Comparison of ENCODE assay signal across 9 cellular contexts in the genomic region with DNA sequence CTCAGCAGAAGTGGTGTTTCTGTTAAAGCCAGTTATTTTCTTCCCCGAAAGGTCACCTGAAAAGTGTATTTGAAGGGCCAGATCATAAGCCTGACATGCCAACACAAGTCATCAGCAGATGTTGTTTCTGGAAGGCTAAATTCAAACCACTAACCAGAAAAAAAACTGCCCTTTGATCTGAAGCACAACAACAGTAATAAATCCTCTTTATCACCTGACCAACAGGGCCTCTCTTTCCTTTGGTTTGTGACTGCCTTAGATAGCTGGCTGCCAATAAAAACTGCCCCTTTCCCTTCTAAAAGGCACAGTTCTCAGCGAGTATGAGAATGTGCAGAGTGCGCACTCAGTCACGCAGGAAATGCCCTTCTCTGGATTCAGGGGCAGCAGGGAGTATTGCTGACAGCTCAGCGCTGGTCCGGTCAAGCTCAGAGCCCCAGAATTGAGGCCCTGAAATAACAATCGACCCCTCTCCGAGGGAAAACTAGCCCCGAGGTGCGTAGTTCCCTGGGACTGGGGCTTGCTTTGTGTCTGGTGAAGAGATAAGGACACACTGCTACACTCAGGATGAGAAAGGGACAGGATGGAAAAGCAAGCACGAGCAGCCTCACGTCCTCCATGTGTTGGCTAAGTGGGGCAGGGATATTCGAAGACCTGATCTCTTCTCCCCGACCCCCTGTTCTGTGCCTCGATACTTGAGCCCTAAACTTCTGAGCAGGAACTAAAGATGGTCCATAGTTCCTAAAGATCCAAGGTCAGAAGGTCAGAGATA.
A peak's percentile ranks its signal among the peaks of the same experiment; 100 is the strongest.
DNase-seq lines count a peak whose midpoint lies in the region; ATAC-seq, FAIRE-seq and TF ChIP-seq lines count a peak whose summit lies in the region.
"Had no signal": no experiment of that assay in that cellular context is flagged by ENCODE, and none has a peak within 500 bp of the region (broad histone marks: within the 10 kb centered on the region; RNA-seq: fewer than 3 reads in every experiment).

No MANE protein-coding gene starts in this region.

- H3K4me1 ChIP-seq in endothelial cell of umbilical vein (ENCODE audit: control insufficient read depth, extremely low read depth, insufficient read depth, low read length) (no peaks in the 10 kb centered on the region), mesodermal cell (ENCODE audit: control insufficient read depth, insufficient read depth, low read length, poor library complexity, severe bottlenecking) (peaks cover 18% of the 10 kb centered on the region), uterus (peaks cover 0 to 3% of the 10 kb centered on the region in 2 donors)

- no peak overlapping the region for H3K4me3 ChIP-seq in endothelial cell of umbilical vein (replicated peaks in 1 of 3; ENCODE audit: insufficient read depth in 1 of 3, low read depth in 1 of 3, low read length in 3 of 3)
- H3K4me3 ChIP-seq in mesodermal cell (ENCODE audit: extremely low read depth, insufficient read depth, low read length, poor library complexity, severe bottlenecking): no peak overlapping the region
- H3K4me3 ChIP-seq in uterus: no peak overlapping the region

- no peak overlapping the region for H3K4me3 Mint-ChIP-seq in activated T-cell treated with anti-CD3 and anti-CD28 coated beads, Interleukin-2, amount 50 U/mL, for 24 hours

- POLR2A ChIA-PET in endothelial cell of umbilical vein (lab: Charles Lee): no interaction called here

- no peak overlapping the region for H3K27ac Mint-ChIP-seq in activated T-cell treated with anti-CD3 and anti-CD28 coated beads, Interleukin-2, amount 50 U/mL, for 24 hours

- H3K4me2 ChIP-seq in endothelial cell of umbilical vein (ENCODE audit: insufficient read depth, low read length): no peak overlapping the region

- dilution Hi-C loops in endothelial cell of umbilical vein (cut with MboI; ENCODE audit: extremely low pct_ligation_motif_present, low sequenced_read_pairs): no loop called here

- no peak overlapping the region for H2AFZ ChIP-seq in endothelial cell of umbilical vein (ENCODE audit: low read depth, low read length)

- no peaks in the 10 kb centered on the region for H4K20me1 ChIP-seq in endothelial cell of umbilical vein (replicated peaks; ENCODE audit: control insufficient read depth, extremely low read depth, insufficient read depth, low read length)

- H3K27me3 ChIP-seq in endothelial cell of umbilical vein (ENCODE audit: control insufficient read depth in 2 of 2, insufficient read depth in 2 of 2, low read length in 2 of 2): no peaks in the 10 kb centered on the region
- no peaks in the 10 kb centered on the region for H3K27me3 ChIP-seq in uterus

- no peaks in the 10 kb centered on the region for H3K9me3 Mint-ChIP-seq in activated T-cell treated with anti-CD3 and anti-CD28 coated beads, Interleukin-2, amount 50 U/mL, for 24 hours

- intact Hi-C loops in endothelial cell of umbilical vein (cut with micrococcal nuclease) (no loop called here), uterus (cut with DNase I; ENCODE audit: low total_unique reads) (no loop called here)

- no peaks in the 10 kb centered on the region for H3K36me3 Mint-ChIP-seq in activated T-cell treated with anti-CD3 and anti-CD28 coated beads, Interleukin-2, amount 50 U/mL, for 24 hours (ENCODE audit: low read depth)

- TF ChIP-seq CTCF in endothelial cell of umbilical vein (IDR thresholded peaks at IDR 0.05; ENCODE audit: extremely low read depth in 1 of 2, insufficient read depth in 1 of 2, low read depth in 1 of 2, low read length in 2 of 2): no peak
- no peak for TF ChIP-seq CTCF in uterus (IDR thresholded peaks at IDR 0.05)

- no peak for FAIRE-seq in endothelial cell of umbilical vein (lab: Jason Lieb, UNC)

- H3K27me3 Mint-ChIP-seq in activated T-cell treated with anti-CD3 and anti-CD28 coated beads, Interleukin-2, amount 50 U/mL, for 24 hours: peaks cover 24% of the 10 kb centered on the region

- no peak overlapping the region for H3K27ac ChIP-seq in endothelial cell of umbilical vein (ENCODE audit: insufficient read depth, low read depth, low read length)
- H3K27ac ChIP-seq in mesodermal cell (ENCODE audit: low read depth, low read length, severe bottlenecking): peak overlapping the region; percentile 71
- H3K27ac ChIP-seq in uterus: peak overlapping the region; percentile 58 to 60

- 81 to 86% methylated on average over 13 to 15 of the region's 15 CpGs for WGBS in mesodermal cell (ENCODE audit: insufficient coverage in 2 of 2), 2 experiments

- CTCF ChIA-PET in endothelial cell of umbilical vein (lab: Charles Lee): interaction anchor here (0.7 kb wide), 1 partner anchor 14 kb away, joined by 3 read pairs; no protein-coding TSS in a partner anchor

- no TSS peak for BruUV-seq in endothelial cell of umbilical vein (replicated peaks; lab: Mats Ljungman, UMichigan)

- H3K9me3 ChIP-seq in endothelial cell of umbilical vein (replicated peaks; ENCODE audit: control insufficient read depth, insufficient read depth, low read length): no peaks in the 10 kb centered on the region
- no peaks in the 10 kb centered on the region for H3K9me3 ChIP-seq in mesodermal cell (ENCODE audit: control insufficient read depth, low read length)
- H3K9me3 ChIP-seq in uterus: no peaks in the 10 kb centered on the region

- H3K79me2 ChIP-seq in endothelial cell of umbilical vein (ENCODE audit: control insufficient read depth, insufficient read depth, low read length): no peaks in the 10 kb centered on the region

- TF ChIP-seq POLR2A in endothelial cell of umbilical vein (IDR thresholded peaks at IDR 0.05; ENCODE audit: low read depth, low read length) (no peak), uterus (IDR thresholded peaks at IDR 0.05) (no peak)

- no peaks in the 10 kb centered on the region for H3K4me1 Mint-ChIP-seq in activated T-cell treated with anti-CD3 and anti-CD28 coated beads, Interleukin-2, amount 50 U/mL, for 24 hours (ENCODE audit: low read depth)

- H3K9me1 ChIP-seq in endothelial cell of umbilical vein (replicated peaks; ENCODE audit: control insufficient read depth, extremely low read depth, insufficient read depth, low read length): no peaks in the 10 kb centered on the region

- ATAC-seq in GM18858 (IDR thresholded peaks at IDR 0.05; ENCODE audit: unreplicated experiment): no peak
- ATAC-seq: activated CD4-positive, CD25-positive, alpha-beta regulatory T cell treated with anti-CD3 and anti-CD28 coated beads, Interleukin-2, amount 50 U/mL, for 24 hours had no signal

- no peak overlapping the region for H3K9ac ChIP-seq in endothelial cell of umbilical vein (replicated peaks; ENCODE audit: extremely low read depth, insufficient read depth, low read length)

- DNase-seq in NCI-H69 (lab: John Stamatoyannopoulos, UW) (peak; percentile 67), endothelial cell of umbilical vein (ENCODE audit: low read depth, low spot score) (peak; percentile 64), uterus (no peak), nucleus accumbens (lab: John Stamatoyannopoulos, UW) (no peak)
- no peak for DNase-seq in activated T-cell treated with anti-CD3 and anti-CD28 coated beads, Interleukin-2, amount 50 U/mL, for 24 hours
- DNase-seq: NCI-H524 had no signal

- H3K36me3 ChIP-seq in endothelial cell of umbilical vein (ENCODE audit: control insufficient read depth in 2 of 2, extremely low read depth in 1 of 2, insufficient read depth in 2 of 2, low read length in 2 of 2): no peaks in the 10 kb centered on the region
- no peaks in the 10 kb centered on the region for H3K36me3 ChIP-seq in mesodermal cell (ENCODE audit: control insufficient read depth, insufficient read depth, low read length)
- H3K36me3 ChIP-seq in uterus: no peaks in the 10 kb centered on the region

TF ChIP-seq in endothelial cell of umbilical vein, 7 proteins besides CTCF, POLR2A, EP300 and RAD21:
- TF ChIP-seq JUN (IDR thresholded peaks at IDR 0.05; ENCODE audit: borderline replicate concordance, insufficient read depth, insufficient read length, low read depth): no peak
- TF ChIP-seq POLR2AphosphoS5 (IDR thresholded peaks at IDR 0.05; ENCODE audit: insufficient read depth, low read depth, low read length): no peak
- no peak for TF ChIP-seq FOS (IDR thresholded peaks at IDR 0.05; ENCODE audit: borderline replicate concordance, insufficient read depth, low read length)
- TF ChIP-seq GATA2 (IDR thresholded peaks at IDR 0.05; ENCODE audit: insufficient read depth, insufficient read length, low read depth, low read length): no peak
- TF ChIP-seq, protein P1, sequence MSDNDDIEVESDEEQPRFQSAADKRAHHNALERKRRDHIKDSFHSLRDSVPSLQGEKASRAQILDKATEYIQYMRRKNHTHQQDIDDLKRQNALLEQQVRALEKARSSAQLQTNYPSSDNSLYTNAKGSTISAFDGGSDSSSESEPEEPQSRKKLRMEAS (IDR thresholded peaks at IDR 0.05; ENCODE audit: insufficient read depth, insufficient read length): no peak
- no peak for TF ChIP-seq MYC (IDR thresholded peaks at IDR 0.05; ENCODE audit: low read depth, low read length)
- TF ChIP-seq EZH2 (IDR thresholded peaks at IDR 0.05; ENCODE audit: borderline replicate concordance, low read depth, low read length, severe bottlenecking): no peak
TF ChIP-seq in endothelial cell of umbilical vein: peak in this region for 0.

Comparison
In these comparisons a context has a peak if more than half of its experiments do, and no peak if none do; other contexts are left out.
1. DNase-seq: peak in NCI-H69 (single experiment) and endothelial cell of umbilical vein (single experiment); none in uterus (0 of 2), activated T-cell treated with anti-CD3 and anti-CD28 coated beads, Interleukin-2, amount 50 U/mL, for 24 hours (single experiment) and nucleus accumbens (0 of 56).